In genomic region chr12:65968889-65969509, GRCh38 we compare ENCODE assay signal across 16 cellular contexts.
DNase-seq lines count a peak whose midpoint lies in the region; ATAC-seq and TF ChIP-seq lines count a peak whose summit lies in the region.
"Had no signal": no experiment of that assay in that cellular context is flagged by ENCODE, and none has a peak within 500 bp of the region (broad histone marks: within the 10 kb centered on the region; RNA-seq: fewer than 3 reads in every experiment).

No MANE protein-coding gene starts in this region.

- no peak overlapping the region for H3K9ac ChIP-seq in mammary epithelial cell (ENCODE audit: insufficient read depth, low read length)
- no peak overlapping the region for H3K9ac ChIP-seq in PC-3 (ENCODE audit: low read length)
- H3K9ac ChIP-seq: BLaER1 had no signal

- BruUV-seq in mammary epithelial cell (replicated peaks; lab: Mats Ljungman, UMichigan), result TSS peak; percentile 4
- no TSS peak for BruUV-seq in MCF 10A (replicated peaks; lab: Mats Ljungman, UMichigan)
- BruUV-seq in PC-3 (replicated peaks; lab: Mats Ljungman, UMichigan), result no TSS peak

- no peak overlapping the region for H3K4me3 ChIP-seq in mammary epithelial cell (replicated peaks in 1 of 3; ENCODE audit: insufficient read depth in 1 of 3, low read depth in 2 of 3, low read length in 3 of 3)
- no peak overlapping the region for H3K4me3 ChIP-seq in PC-3 (ENCODE audit: low read length)
- no peak overlapping the region for H3K4me3 ChIP-seq in astrocyte of the spinal cord (ENCODE audit: low read depth, low read length)
- H3K4me3 ChIP-seq: BLaER1 had no signal

- no peak overlapping the region for H2AFZ ChIP-seq in mammary epithelial cell (ENCODE audit: low read depth, low read length)
- H2AFZ ChIP-seq in PC-3 (ENCODE audit: low read length), result no peak overlapping the region

- CTCF ChIA-PET in mammary epithelial cell (lab: Charles Lee; ENCODE audit: low non-redundant PET) (no interaction called here), MCF 10A (lab: Yijun Ruan, JAX) (interaction anchor here (0.6 to 1.3 kb wide), 3 partner anchors 9 to 102 kb away, joined by 3 to 4 read pairs (median 3); no protein-coding TSS in a partner anchor), PC-3 (lab: Charles Lee) (no interaction called here)

- POLR2A ChIA-PET in MCF 10A (lab: Yijun Ruan, JAX), result interaction anchor here (0.7 to 1.2 kb wide), 2 partner anchors 45 to 145 kb away, joined by 3 read pairs; partner anchors contain the start of gene HMGA2
- POLR2A ChIA-PET in PC-3 (lab: Charles Lee; ENCODE audit: unreplicated experiment), result interaction anchor here (0.6 kb wide), 1 partner anchor 144 kb away, joined by 3 read pairs; the partner anchor contains the start of gene HMGA2

- H3K36me3 ChIP-seq in mammary epithelial cell (ENCODE audit: insufficient read depth, low read length) (peaks cover 14% of the 10 kb centered on the region), PC-3 (ENCODE audit: low read depth, low read length) (peaks cover 24% of the 10 kb centered on the region)
- H3K36me3 ChIP-seq: BLaER1 had no signal

- H3F3A ChIP-seq in PC-3 (ENCODE audit: low read length, unreplicated experiment), result peaks cover 21% of the 10 kb centered on the region

- dilution Hi-C loops in mammary epithelial cell (cut with HindIII; ENCODE audit: low sequenced_read_pairs), result no loop called here

- ATAC-seq in PC-3 (peak; percentile 14), GM21786 (IDR thresholded peaks at IDR 0.05; ENCODE audit: unreplicated experiment) (no peak)

- H3K9me3 Mint-ChIP-seq in MCF 10A (ENCODE audit: unreplicated experiment), result no peaks in the 10 kb centered on the region
- no peaks in the 10 kb centered on the region for H3K9me3 Mint-ChIP-seq in activated T-helper 2 cell treated with anti-CD3 and anti-CD28 coated beads, Interferon-gamma antibody, Interleukin-2, Interleukin-4, amounts not matched to agents 10 μg/mL and 5 μg/mL and 100 μg/mL, durations not matched to agents 14 hours and 24 hours and 36 hours
- H3K9me3 Mint-ChIP-seq: H9 had no signal

- H3K9me2 ChIP-seq in PC-3 (replicated peaks; ENCODE audit: low read length), result no peaks in the 10 kb centered on the region

- DNase-seq in mammary epithelial cell, result peak; percentile 47
- no peak for DNase-seq in MCF 10A (ENCODE audit: unreplicated experiment)
- DNase-seq in PC-3, result no peak
- peak; percentile 26 for DNase-seq in astrocyte of the spinal cord (ENCODE audit: low read depth, low spot score)
- DNase-seq in left kidney (ENCODE audit: low read depth, low spot score), result peak; percentile 35
- DNase-seq in activated T-helper 2 cell treated with anti-CD3 and anti-CD28 coated beads, Interferon-gamma antibody, Interleukin-2, Interleukin-4, amounts not matched to agents 10 μg/mL and 5 μg/mL and 100 μg/mL, durations not matched to agents 14 hours and 24 hours and 36 hours (ENCODE audit: low spot score), result no peak
- DNase-seq in NAMALWA (ENCODE audit: low spot score), result no peak
- DNase-seq: AML-193; CD8-positive, alpha-beta memory T cell; DMS 273 treated with DMSO at 0.1 percent for 48 hours; GOT3; H9 had no signal

- H3K36me3 Mint-ChIP-seq in MCF 10A (ENCODE audit: insufficient read depth, unreplicated experiment), result peaks cover 52% of the 10 kb centered on the region
- H3K36me3 Mint-ChIP-seq in activated T-helper 2 cell treated with anti-CD3 and anti-CD28 coated beads, Interferon-gamma antibody, Interleukin-2, Interleukin-4, amounts not matched to agents 10 μg/mL and 5 μg/mL and 100 μg/mL, durations not matched to agents 14 hours and 24 hours and 36 hours (ENCODE audit: low read depth), result no peaks in the 10 kb centered on the region
- H3K36me3 Mint-ChIP-seq: CD8-positive, alpha-beta memory T cell had no signal

- WGBS in mammary epithelial cell (ENCODE audit: low coverage, missing lambda C conversion rate), result 86% methylated on average over 4 of the region's 4 CpGs

- H3K27me3 ChIP-seq in mammary epithelial cell (ENCODE audit: insufficient read depth, low read length) (no peaks in the 10 kb centered on the region), PC-3 (ENCODE audit: low read length) (no peaks in the 10 kb centered on the region)
- H3K27me3 ChIP-seq: BLaER1 had no signal

- in situ Hi-C loops in mammary epithelial cell (cut with MboI; ENCODE audit: low sequenced_read_pairs in 2 of 2), result no loop called here
- in situ Hi-C loops in astrocyte of the spinal cord (cut with HindIII; ENCODE audit: low sequenced_read_pairs), result no loop called here

- peaks cover 12% of the 10 kb centered on the region for H3K4me1 Mint-ChIP-seq in MCF 10A (ENCODE audit: insufficient read depth, unreplicated experiment)
- H3K4me1 Mint-ChIP-seq in activated T-helper 2 cell treated with anti-CD3 and anti-CD28 coated beads, Interferon-gamma antibody, Interleukin-2, Interleukin-4, amounts not matched to agents 10 μg/mL and 5 μg/mL and 100 μg/mL, durations not matched to agents 14 hours and 24 hours and 36 hours (ENCODE audit: low read depth), result no peaks in the 10 kb centered on the region
- H3K4me1 Mint-ChIP-seq: CD8-positive, alpha-beta memory T cell had no signal

- TF ChIP-seq CTCF in mammary epithelial cell (conservative IDR thresholded peaks at IDR 0.05 in 1 of 2, IDR thresholded peaks at IDR 0.05 in 1 of 2; ENCODE audit: extremely low read depth in 1 of 2, insufficient read depth in 1 of 2, low read depth in 1 of 2, low read length in 2 of 2), result no peak
- TF ChIP-seq CTCF in MCF 10A (IDR thresholded peaks at IDR 0.05; ENCODE audit: unreplicated experiment), result no peak
- TF ChIP-seq CTCF in PC-3 (conservative IDR thresholded peaks at IDR 0.05; ENCODE audit: low read depth, low read length), result no peak
- TF ChIP-seq CTCF in astrocyte of the spinal cord (IDR thresholded peaks at IDR 0.05; ENCODE audit: low read depth, low read length), result no peak

- no peaks in the 10 kb centered on the region for H3K27me3 Mint-ChIP-seq in MCF 10A (ENCODE audit: insufficient read depth, unreplicated experiment)
- H3K27me3 Mint-ChIP-seq in activated T-helper 2 cell treated with anti-CD3 and anti-CD28 coated beads, Interferon-gamma antibody, Interleukin-2, Interleukin-4, amounts not matched to agents 10 μg/mL and 5 μg/mL and 100 μg/mL, durations not matched to agents 14 hours and 24 hours and 36 hours (ENCODE audit: low read depth), result peaks cover 16% of the 10 kb centered on the region

- no peak overlapping the region for H3K27ac ChIP-seq in mammary epithelial cell (ENCODE audit: insufficient read depth, low read depth, low read length)
- no peak overlapping the region for H3K27ac ChIP-seq in PC-3 (ENCODE audit: low read length)
- H3K27ac ChIP-seq: 22Rv1, BLaER1, HL-60 had no signal

- no peak overlapping the region for H3K27ac Mint-ChIP-seq in MCF 10A (ENCODE audit: low read depth, unreplicated experiment)
- H3K27ac Mint-ChIP-seq in activated T-helper 2 cell treated with anti-CD3 and anti-CD28 coated beads, Interferon-gamma antibody, Interleukin-2, Interleukin-4, amounts not matched to agents 10 μg/mL and 5 μg/mL and 100 μg/mL, durations not matched to agents 14 hours and 24 hours and 36 hours, result no peak overlapping the region
- H3K27ac Mint-ChIP-seq: CD8-positive, alpha-beta memory T cell; H9 had no signal

- intact Hi-C loops in mammary epithelial cell (cut with micrococcal nuclease) (loop anchor here (5.0 kb wide), 1 partner anchor 118 kb away; no protein-coding TSS in a partner anchor), MCF 10A (cut with micrococcal nuclease) (no loop called here), PC-3 (cut with micrococcal nuclease) (no loop called here)
- intact Hi-C loops in activated T-helper 2 cell treated with anti-CD3 and anti-CD28 coated beads, Interferon-gamma antibody, Interleukin-2, Interleukin-4, amounts not matched to agents 10 μg/mL and 5 μg/mL and 100 μg/mL, durations not matched to agents 14 hours and 24 hours and 36 hours (cut with micrococcal nuclease), result no loop called here

- H4K20me1 ChIP-seq in mammary epithelial cell (ENCODE audit: insufficient read depth, low read length), result no peaks in the 10 kb centered on the region
- H4K20me1 ChIP-seq in PC-3 (ENCODE audit: low read length), result no peaks in the 10 kb centered on the region
- H4K20me1 ChIP-seq: BLaER1 had no signal

- no peak overlapping the region for H3K4me2 ChIP-seq in mammary epithelial cell (ENCODE audit: insufficient read depth, low read depth, low read length)
- no peak overlapping the region for H3K4me2 ChIP-seq in PC-3 (ENCODE audit: low read length)
- H3K4me2 ChIP-seq: BLaER1 had no signal

- H3K4me3 Mint-ChIP-seq in MCF 10A (ENCODE audit: unreplicated experiment), result no peak overlapping the region
- no peak overlapping the region for H3K4me3 Mint-ChIP-seq in activated T-helper 2 cell treated with anti-CD3 and anti-CD28 coated beads, Interferon-gamma antibody, Interleukin-2, Interleukin-4, amounts not matched to agents 10 μg/mL and 5 μg/mL and 100 μg/mL, durations not matched to agents 14 hours and 24 hours and 36 hours (ENCODE audit: low read depth)
- H3K4me3 Mint-ChIP-seq: CD8-positive, alpha-beta memory T cell; H9 had no signal

- no peaks in the 10 kb centered on the region for H3K4me1 ChIP-seq in mammary epithelial cell (ENCODE audit: insufficient read depth, low read length)
- peaks cover 8% of the 10 kb centered on the region; the same call in 1 of the 2 replicates for H3K4me1 ChIP-seq in PC-3 (ENCODE audit: insufficient read depth, low read length)
- H3K4me1 ChIP-seq: BLaER1 had no signal

- H3K79me2 ChIP-seq in mammary epithelial cell (ENCODE audit: insufficient read depth, low read length), result no peaks in the 10 kb centered on the region
- no peaks in the 10 kb centered on the region for H3K79me2 ChIP-seq in PC-3 (ENCODE audit: low read length)

- H3K9me3 ChIP-seq in mammary epithelial cell (replicated peaks; ENCODE audit: insufficient read depth, low read length) (no peaks in the 10 kb centered on the region), PC-3 (ENCODE audit: low read length) (no peaks in the 10 kb centered on the region)
- H3K9me3 ChIP-seq: BLaER1 had no signal

Comparison
In these comparisons a context has a peak if more than half of its experiments do, and no peak if none do; other contexts are left out.
1. DNase-seq: peak in mammary epithelial cell (single experiment), astrocyte of the spinal cord (single experiment) and left kidney (single experiment); none in MCF 10A (single experiment), PC-3 (single experiment), activated T-helper 2 cell treated with anti-CD3 and anti-CD28 coated beads, Interferon-gamma antibody, Interleukin-2, Interleukin-4, amounts not matched to agents 10 μg/mL and 5 μg/mL and 100 μg/mL, durations not matched to agents 14 hours and 24 hours and 36 hours (single experiment) and NAMALWA (single experiment).